Comparison of ENCODE assay signal across 16 cellular contexts in genomic region chr3:73140772-73141434, GRCh38.
DNase-seq lines count a peak whose midpoint lies in the region; ATAC-seq lines count a peak whose summit lies in the region.
"Had no signal": no experiment of that assay in that cellular context is flagged by ENCODE, and none has a peak within 500 bp of the region (broad histone marks: within the 10 kb centered on the region; RNA-seq: fewer than 3 reads in every experiment).

No MANE protein-coding gene starts in this region.

- peak; percentile 64 for ATAC-seq in Right ventricle myocardium inferior
- ATAC-seq in left cardiac atrium, result peak; percentile 19 to 55
- peak; percentile 77 for ATAC-seq in sciatic nerve
- no peak for ATAC-seq in HG02973 (IDR thresholded peaks at IDR 0.05; ENCODE audit: unreplicated experiment)

- no peak overlapping the region for H3K27ac Mint-ChIP-seq in activated T-helper 1 cell treated with anti-CD3 and anti-CD28 coated beads, Interleukin-12 subunit alpha, Interleukin-12 subunit beta, Interleukin-2, Interleukin-4 antibody, amounts not matched to agents 30 ng/mL and 10 ng/mL and 1 ng/mL, durations not matched to agents 14 hours and 24 hours and 36 hours
- H3K27ac Mint-ChIP-seq: CD4-positive, alpha-beta memory T cell had no signal

- DNase-seq in Right ventricle myocardium inferior (ENCODE audit: missing footprints) (peak; percentile 57), cardiac septum (ENCODE audit: low spot score) (no peak), left cardiac atrium (no peak), sciatic nerve (ENCODE audit: low spot score) (no peak), nucleus accumbens (lab: John Stamatoyannopoulos, UW) (no peak)
- DNase-seq in activated T-helper 1 cell treated with anti-CD3 and anti-CD28 coated beads, Interleukin-12 subunit alpha, Interleukin-12 subunit beta, Interleukin-2, Interleukin-4 antibody, amounts not matched to agents 30 ng/mL and 10 ng/mL and 1 ng/mL, durations not matched to agents 14 hours and 24 hours and 36 hours (ENCODE audit: low spot score), result no peak
- DNase-seq: 8988T; CD4-positive, alpha-beta memory T cell; DMS153; Kasumi-1; NCI-H1694; NCI-H2081; NCI-H446; NCI-H526; OCI-M1 had no signal

- intact Hi-C loops in Right ventricle myocardium inferior (cut with DNase I), result no loop called here
- intact Hi-C loops in cardiac septum (cut with DNase I), result no loop called here
- intact Hi-C loops in left cardiac atrium (cut with DNase I), result no loop called here
- intact Hi-C loops in sciatic nerve (cut with DNase I), result no loop called here
- intact Hi-C loops in activated T-helper 1 cell treated with anti-CD3 and anti-CD28 coated beads, Interleukin-12 subunit alpha, Interleukin-12 subunit beta, Interleukin-2, Interleukin-4 antibody, amounts not matched to agents 30 ng/mL and 10 ng/mL and 1 ng/mL, durations not matched to agents 14 hours and 24 hours and 36 hours (cut with micrococcal nuclease), result no loop called here

- H3K36me3 Mint-ChIP-seq in activated T-helper 1 cell treated with anti-CD3 and anti-CD28 coated beads, Interleukin-12 subunit alpha, Interleukin-12 subunit beta, Interleukin-2, Interleukin-4 antibody, amounts not matched to agents 30 ng/mL and 10 ng/mL and 1 ng/mL, durations not matched to agents 14 hours and 24 hours and 36 hours (ENCODE audit: low read depth), result no peaks in the 10 kb centered on the region
- H3K36me3 Mint-ChIP-seq: CD4-positive, alpha-beta memory T cell had no signal

- H3K4me1 Mint-ChIP-seq in activated T-helper 1 cell treated with anti-CD3 and anti-CD28 coated beads, Interleukin-12 subunit alpha, Interleukin-12 subunit beta, Interleukin-2, Interleukin-4 antibody, amounts not matched to agents 30 ng/mL and 10 ng/mL and 1 ng/mL, durations not matched to agents 14 hours and 24 hours and 36 hours (ENCODE audit: low read depth), result no peaks in the 10 kb centered on the region
- H3K4me1 Mint-ChIP-seq: CD4-positive, alpha-beta memory T cell had no signal

- no peaks in the 10 kb centered on the region for H3K9me3 Mint-ChIP-seq in activated T-helper 1 cell treated with anti-CD3 and anti-CD28 coated beads, Interleukin-12 subunit alpha, Interleukin-12 subunit beta, Interleukin-2, Interleukin-4 antibody, amounts not matched to agents 30 ng/mL and 10 ng/mL and 1 ng/mL, durations not matched to agents 14 hours and 24 hours and 36 hours

- no peak overlapping the region for H3K4me3 Mint-ChIP-seq in activated T-helper 1 cell treated with anti-CD3 and anti-CD28 coated beads, Interleukin-12 subunit alpha, Interleukin-12 subunit beta, Interleukin-2, Interleukin-4 antibody, amounts not matched to agents 30 ng/mL and 10 ng/mL and 1 ng/mL, durations not matched to agents 14 hours and 24 hours and 36 hours
- H3K4me3 Mint-ChIP-seq: CD4-positive, alpha-beta memory T cell had no signal

- H3K27me3 Mint-ChIP-seq in activated T-helper 1 cell treated with anti-CD3 and anti-CD28 coated beads, Interleukin-12 subunit alpha, Interleukin-12 subunit beta, Interleukin-2, Interleukin-4 antibody, amounts not matched to agents 30 ng/mL and 10 ng/mL and 1 ng/mL, durations not matched to agents 14 hours and 24 hours and 36 hours (ENCODE audit: insufficient read depth), result peaks cover 9% of the 10 kb centered on the region
